8 cellular contexts compared by ENCODE assay signal in the genomic region with DNA sequence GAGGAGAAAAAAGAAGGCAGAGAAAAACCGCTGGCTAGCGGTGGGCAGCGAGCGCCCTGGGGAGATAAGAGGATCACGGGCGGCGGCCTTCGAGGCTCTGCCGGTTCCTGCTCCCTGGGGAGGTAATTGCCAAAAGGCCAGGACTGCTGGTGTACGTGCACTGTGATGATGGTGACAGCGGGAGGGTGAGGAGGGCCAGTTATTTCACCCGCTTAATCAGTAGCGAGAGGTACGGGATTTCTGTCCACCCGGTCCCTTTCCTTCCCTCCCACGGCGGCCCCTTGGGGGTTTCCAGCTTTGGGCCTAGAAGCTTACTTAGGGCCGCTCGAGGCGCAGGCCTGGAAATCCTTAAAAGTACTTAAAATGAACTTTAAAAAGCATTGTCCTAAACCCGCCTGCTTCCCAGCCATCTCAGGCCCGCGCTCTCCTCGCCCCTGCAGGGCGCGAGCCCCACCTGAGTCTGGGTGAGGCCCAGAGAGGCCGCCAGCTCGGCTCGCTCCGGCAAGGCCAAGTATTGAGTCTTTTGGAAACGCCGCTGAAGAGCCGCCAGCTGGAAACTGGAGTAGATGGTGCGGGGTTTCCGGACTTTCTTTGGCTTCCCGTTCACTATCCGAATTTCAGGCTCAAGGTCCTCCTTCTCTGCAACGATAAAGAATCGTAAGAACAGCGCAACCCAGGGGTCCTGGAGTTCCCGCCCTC. TPM values are rescaled to one million over a fixed set of nuclear protein-coding genes. Genes with fewer than 3 reads are reported as not detected.
DNase-seq lines count a peak whose midpoint lies in the region; TF ChIP-seq lines count a peak whose summit lies in the region.
"Had no signal": no experiment of that assay in that cellular context is flagged by ENCODE, and none has a peak within 500 bp of the region (broad histone marks: within the 10 kb centered on the region; RNA-seq: fewer than 3 reads in every experiment).

No MANE protein-coding gene starts in this region.

- no peak overlapping the region for H2AFZ ChIP-seq in neural cell (ENCODE audit: low read depth, low read length)

- H3K79me2 ChIP-seq in neural cell (replicated peaks; ENCODE audit: insufficient read depth, low read length), result peaks cover 60% of the 10 kb centered on the region

- H3K4me3 ChIP-seq in HUES48 (ENCODE audit: low read depth, low read length), result peak overlapping the region; percentile 60
- H3K4me3 ChIP-seq in astrocyte of the cerebellum (ENCODE audit: low read depth, low read length), result peak overlapping the region; percentile 47
- peak overlapping the region; percentile 85 for H3K4me3 ChIP-seq in neural cell (ENCODE audit: low read length)

- peaks cover 5% of the 10 kb centered on the region for H3F3A ChIP-seq in neural cell (ENCODE audit: insufficient read depth, low read length, poor library complexity, severe bottlenecking)

- H3K9me3 ChIP-seq in HUES48 (ENCODE audit: control insufficient read depth, insufficient read depth, low read length) (no peaks in the 10 kb centered on the region), neural cell (ENCODE audit: low read length) (no peaks in the 10 kb centered on the region)

- H3K9me2 ChIP-seq in neural cell (ENCODE audit: insufficient read depth, low read length), result no peaks in the 10 kb centered on the region

- H3K4me1 ChIP-seq in HUES48 (ENCODE audit: control insufficient read depth, insufficient read depth, low read length), result peaks cover 34% of the 10 kb centered on the region

- in situ Hi-C loops in astrocyte of the cerebellum (cut with HindIII; ENCODE audit: low sequenced_read_pairs), result no loop called here

- H3K9ac ChIP-seq in HUES48 (ENCODE audit: low read depth, low read length) (no peak overlapping the region), neural cell (ENCODE audit: low read length) (peak overlapping the region; percentile 92)

- TF ChIP-seq EP300 in neural cell (conservative IDR thresholded peaks at IDR 0.05; ENCODE audit: poor library complexity, severe bottlenecking), result no peak

- H3K36me3 ChIP-seq in HUES48 (ENCODE audit: control insufficient read depth, insufficient read depth, low read length) (no peaks in the 10 kb centered on the region), neural cell (ENCODE audit: insufficient read depth, low read length) (no peaks in the 10 kb centered on the region)

- peak overlapping the region; percentile 87 for H3K4me2 ChIP-seq in neural cell (ENCODE audit: low read length)

- no peak overlapping the region for H3K27ac ChIP-seq in HUES48 (ENCODE audit: low read depth, low read length)
- H3K27ac ChIP-seq in neural cell (ENCODE audit: low read length), result peak overlapping the region; percentile 93

- H3K27me3 ChIP-seq in HUES48 (ENCODE audit: control insufficient read depth, insufficient read depth, low read length), result peaks cover 98% of the 10 kb centered on the region
- peaks cover 16% of the 10 kb centered on the region for H3K27me3 ChIP-seq in neural cell (ENCODE audit: insufficient read depth, low read depth, low read length)

- TF ChIP-seq RAD21 in neural cell (conservative IDR thresholded peaks at IDR 0.05), result no peak

- DNase-seq in DMS53 (lab: John Stamatoyannopoulos, UW) (peak; percentile 67), astrocyte of the cerebellum (ENCODE audit: low read depth) (no peak), iPS-NIHi7 (ENCODE audit: extremely low spot score) (no peak), nucleus accumbens (lab: John Stamatoyannopoulos, UW) (no peak), SIG-M5 (lab: John Stamatoyannopoulos, UW) (no peak)

- no peak for TF ChIP-seq CTCF in astrocyte of the cerebellum (IDR thresholded peaks at IDR 0.05; ENCODE audit: low read depth, low read length, missing control alignments)
- TF ChIP-seq CTCF in neural cell (IDR thresholded peaks at IDR 0.05; ENCODE audit: poor library complexity, severe bottlenecking), result no peak

- peaks cover 19% of the 10 kb centered on the region for H4K20me1 ChIP-seq in neural cell (ENCODE audit: insufficient read depth)

TF ChIP-seq in neural cell, 6 proteins besides CTCF, POLR2A, EP300 and RAD21:
- TF ChIP-seq TAF1 (IDR thresholded peaks at IDR 0.05; ENCODE audit: low read depth), result peak; percentile 52
- TF ChIP-seq, protein P1, sequence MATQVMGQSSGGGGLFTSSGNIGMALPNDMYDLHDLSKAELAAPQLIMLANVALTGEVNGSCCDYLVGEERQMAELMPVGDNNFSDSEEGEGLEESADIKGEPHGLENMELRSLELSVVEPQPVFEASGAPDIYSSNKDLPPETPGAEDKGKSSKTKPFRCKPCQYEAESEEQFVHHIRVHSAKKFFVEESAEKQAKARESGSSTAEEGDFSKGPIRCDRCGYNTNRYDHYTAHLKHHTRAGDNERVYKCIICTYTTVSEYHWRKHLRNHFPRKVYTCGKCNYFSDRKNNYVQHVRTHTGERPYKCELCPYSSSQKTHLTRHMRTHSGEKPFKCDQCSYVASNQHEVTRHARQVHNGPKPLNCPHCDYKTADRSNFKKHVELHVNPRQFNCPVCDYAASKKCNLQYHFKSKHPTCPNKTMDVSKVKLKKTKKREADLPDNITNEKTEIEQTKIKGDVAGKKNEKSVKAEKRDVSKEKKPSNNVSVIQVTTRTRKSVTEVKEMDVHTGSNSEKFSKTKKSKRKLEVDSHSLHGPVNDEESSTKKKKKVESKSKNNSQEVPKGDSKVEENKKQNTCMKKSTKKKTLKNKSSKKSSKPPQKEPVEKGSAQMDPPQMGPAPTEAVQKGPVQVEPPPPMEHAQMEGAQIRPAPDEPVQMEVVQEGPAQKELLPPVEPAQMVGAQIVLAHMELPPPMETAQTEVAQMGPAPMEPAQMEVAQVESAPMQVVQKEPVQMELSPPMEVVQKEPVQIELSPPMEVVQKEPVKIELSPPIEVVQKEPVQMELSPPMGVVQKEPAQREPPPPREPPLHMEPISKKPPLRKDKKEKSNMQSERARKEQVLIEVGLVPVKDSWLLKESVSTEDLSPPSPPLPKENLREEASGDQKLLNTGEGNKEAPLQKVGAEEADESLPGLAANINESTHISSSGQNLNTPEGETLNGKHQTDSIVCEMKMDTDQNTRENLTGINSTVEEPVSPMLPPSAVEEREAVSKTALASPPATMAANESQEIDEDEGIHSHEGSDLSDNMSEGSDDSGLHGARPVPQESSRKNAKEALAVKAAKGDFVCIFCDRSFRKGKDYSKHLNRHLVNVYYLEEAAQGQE (IDR thresholded peaks at IDR 0.05; ENCODE audit: borderline replicate concordance), result no peak
- TF ChIP-seq POLR2AphosphoS5 (IDR thresholded peaks at IDR 0.05), result peak; percentile 44

RNA-seq across cellular contexts. Expression of a gene that starts 1.5 kb away (rescaled TPM):
- polyA plus RNA-seq in neural cell, result 7.7 and 9.3 TPM in 2 replicates
- polyA minus RNA-seq in neural cell, result 18.7 and 19.3 TPM in 2 replicates
- polyA plus RNA-seq: esophagus had no signal

RNA-seq across cellular contexts. Expression of a gene that starts 15.8 kb away (rescaled TPM):
- polyA plus RNA-seq in neural cell, result 67.3 and 83.1 TPM in 2 replicates
- 53.3 and 55.8 TPM in 2 replicates for polyA minus RNA-seq in neural cell
